Comparison of ENCODE assay signal across 1 cellular context in the genomic region with DNA sequence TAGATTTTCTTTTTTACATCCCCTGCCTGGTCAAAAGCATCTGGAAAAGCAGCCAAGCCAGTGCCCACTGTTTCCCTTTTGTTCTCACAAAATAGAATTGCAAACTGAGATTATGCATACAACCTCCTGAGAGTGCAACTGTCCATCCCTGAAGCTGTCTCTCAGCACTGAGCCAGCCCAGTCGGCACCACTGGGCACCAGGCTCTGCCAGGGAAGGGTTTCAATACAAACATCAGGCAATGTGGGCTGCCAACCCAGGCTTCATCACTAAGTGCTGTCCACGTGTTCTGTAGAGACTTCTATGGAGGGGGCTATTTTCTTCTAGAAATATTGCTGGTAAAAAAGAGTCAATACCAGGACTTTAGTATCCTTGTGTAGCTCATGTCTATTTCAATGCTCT.
TF ChIP-seq lines count a peak whose summit lies in the region.

No MANE protein-coding gene starts in this region.

TF ChIP-seq in GM23338, 12 proteins besides CTCF, POLR2A, EP300 and RAD21 (continued from another document):
- TF ChIP-seq POLR2AphosphoS5 (IDR thresholded peaks at IDR 0.05; ENCODE audit: low read depth) (no peak), NANOG (IDR thresholded peaks at IDR 0.05; ENCODE audit: borderline replicate concordance) (no peak)
- TF ChIP-seq, protein P1, sequence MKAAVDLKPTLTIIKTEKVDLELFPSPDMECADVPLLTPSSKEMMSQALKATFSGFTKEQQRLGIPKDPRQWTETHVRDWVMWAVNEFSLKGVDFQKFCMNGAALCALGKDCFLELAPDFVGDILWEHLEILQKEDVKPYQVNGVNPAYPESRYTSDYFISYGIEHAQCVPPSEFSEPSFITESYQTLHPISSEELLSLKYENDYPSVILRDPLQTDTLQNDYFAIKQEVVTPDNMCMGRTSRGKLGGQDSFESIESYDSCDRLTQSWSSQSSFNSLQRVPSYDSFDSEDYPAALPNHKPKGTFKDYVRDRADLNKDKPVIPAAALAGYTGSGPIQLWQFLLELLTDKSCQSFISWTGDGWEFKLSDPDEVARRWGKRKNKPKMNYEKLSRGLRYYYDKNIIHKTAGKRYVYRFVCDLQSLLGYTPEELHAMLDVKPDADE (IDR thresholded peaks at IDR 0.05) = no peak
